Comparison of ENCODE assay signal across 9 cellular contexts in the genomic region with DNA sequence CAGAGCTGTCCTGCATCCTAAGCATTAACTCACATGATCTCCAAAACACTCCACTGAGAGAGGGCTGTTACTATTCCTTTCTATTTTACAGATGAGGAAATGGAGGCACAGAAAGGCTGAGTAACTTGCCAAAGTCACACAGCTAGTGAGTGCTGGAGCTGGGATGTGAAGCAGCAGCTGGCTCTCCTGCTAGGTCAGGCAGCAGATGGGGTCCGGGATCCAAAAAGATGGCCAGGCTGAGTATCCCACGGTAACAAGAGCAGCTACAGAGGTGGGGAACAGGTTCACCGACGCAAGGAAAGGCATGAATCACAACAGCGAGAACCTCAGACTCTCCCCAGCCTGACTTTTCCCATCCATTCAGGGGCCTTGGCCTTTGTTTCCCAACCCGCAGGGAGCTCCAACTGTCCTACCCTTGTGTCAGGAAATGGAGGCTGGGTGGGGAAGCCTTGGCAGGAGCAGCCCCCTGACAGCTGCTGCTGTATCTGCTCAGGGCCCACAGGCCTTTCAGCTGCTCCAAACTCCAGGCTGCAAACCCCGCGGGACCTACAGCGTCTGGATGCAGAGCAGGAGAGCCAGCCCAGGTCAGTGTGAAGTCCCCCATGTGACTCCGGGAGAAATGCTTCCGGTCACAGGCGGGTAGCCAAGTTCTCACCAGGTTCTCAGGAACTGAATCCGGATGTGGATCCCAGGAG. TPM values are rescaled to one million over a fixed set of nuclear protein-coding genes. Genes with fewer than 3 reads are reported as not detected.
DNase-seq lines count a peak whose midpoint lies in the region; ATAC-seq, FAIRE-seq and TF ChIP-seq lines count a peak whose summit lies in the region.
"Had no signal": no experiment of that assay in that cellular context is flagged by ENCODE, and none has a peak within 500 bp of the region (broad histone marks: within the 10 kb centered on the region; RNA-seq: fewer than 3 reads in every experiment).

No MANE protein-coding gene starts in this region.

- H3K27me3 ChIP-seq in mucosa of stomach (ENCODE audit: control insufficient read depth, insufficient read depth, low read length), result no peaks in the 10 kb centered on the region

- H3K9ac ChIP-seq in mucosa of stomach (ENCODE audit: low read length), result peak overlapping the region; percentile 32

- H3K9me3 ChIP-seq in A549 (no peaks in the 10 kb centered on the region), mucosa of stomach (ENCODE audit: control insufficient read depth, low read length) (no peaks in the 10 kb centered on the region)

- CTCF ChIA-PET in A549 (lab: Yijun Ruan, JAX), result interaction anchor here (0.9 to 10.9 kb wide), 5 partner anchors 9 to 129 kb away, joined by 3 to 98 read pairs (median 4); no protein-coding TSS in a partner anchor

- WGBS in A549 (ENCODE audit: missing lambda C conversion rate), result 85% methylated on average over 13 of the region's 13 CpGs

- FAIRE-seq in A549 (lab: Jason Lieb, UNC), result no peak

- H3K4me1 ChIP-seq in A549, result peaks cover 67% of the 10 kb centered on the region
- peaks cover 50% of the 10 kb centered on the region for H3K4me1 ChIP-seq in mucosa of stomach (ENCODE audit: control insufficient read depth, insufficient read depth, low read length)

- TF ChIP-seq EP300 in A549 (IDR thresholded peaks at IDR 0.05), result no peak

- no peak overlapping the region for H3K4me3 ChIP-seq in A549
- H3K4me3 ChIP-seq in mucosa of stomach (ENCODE audit: low read length), result no peak overlapping the region

- TF ChIP-seq RAD21 in A549 (conservative IDR thresholded peaks at IDR 0.05 in 1 of 2, IDR thresholded peaks at IDR 0.05 in 1 of 2), result no peak

- TF ChIP-seq POLR2A in A549 (IDR thresholded peaks at IDR 0.05; ENCODE audit: low read length), result no peak

- POLR2A ChIA-PET in A549 (lab: Yijun Ruan, JAX), result no interaction called here

- peak overlapping the region; percentile 48; the same call in 2 of the 3 replicates for H3K4me2 ChIP-seq in A549

- no peak for TF ChIP-seq CTCF in A549 (IDR thresholded peaks at IDR 0.05)

- no peaks in the 10 kb centered on the region for H3K36me3 ChIP-seq in mucosa of stomach (ENCODE audit: control insufficient read depth, insufficient read depth, low read length)

- H3K27ac ChIP-seq in A549, result peak overlapping the region; percentile 57 to 93

- no peak for DNase-seq in A549 (ENCODE audit: low read depth in 1 of 2, low spot score in 1 of 2)
- peak; percentile 73 for DNase-seq in NCI-H2171 treated with DMSO at 0.1 percent for 48 hours (lab: John Stamatoyannopoulos, UW)
- peak; percentile 43 for DNase-seq in ecto neural progenitor cell (ENCODE audit: low spot score)
- no peak for DNase-seq in HK-2 (ENCODE audit: unreplicated experiment)
- DNase-seq in DMS114 treated with DMSO at 0.1 percent for 48 hours (lab: John Stamatoyannopoulos, UW; ENCODE audit: unreplicated experiment), result no peak
- DNase-seq: NCI-H1105 had no signal

- no peak for ATAC-seq in A549
- ATAC-seq in GM21737 (IDR thresholded peaks at IDR 0.05; ENCODE audit: unreplicated experiment), result no peak
- ATAC-seq in HG03159 (IDR thresholded peaks at IDR 0.05; ENCODE audit: unreplicated experiment), result no peak

TF ChIP-seq in A549, 52 proteins besides CTCF, POLR2A, EP300 and RAD21:
- TF ChIP-seq FOSL2 (IDR thresholded peaks at IDR 0.05), result no peak
- no peak for TF ChIP-seq FOSL2 (CRISPR knock-in tag; IDR thresholded peaks at IDR 0.05)
- TF ChIP-seq HOXB5 (CRISPR knock-in tag; IDR thresholded peaks at IDR 0.05), result no peak
- no peak for TF ChIP-seq JUN (IDR thresholded peaks at IDR 0.05)
- TF ChIP-seq RARB (CRISPR knock-in tag; IDR thresholded peaks at IDR 0.05), result no peak
- no peak for TF ChIP-seq CHD4 (IDR thresholded peaks at IDR 0.05; ENCODE audit: borderline replicate concordance)
- no peak for TF ChIP-seq SMC3 (IDR thresholded peaks at IDR 0.05)
- TF ChIP-seq CBX8 (IDR thresholded peaks at IDR 0.05), result no peak
- TF ChIP-seq TP53 (CRISPR knock-in tag; IDR thresholded peaks at IDR 0.05), result no peak
- TF ChIP-seq RFX5 (IDR thresholded peaks at IDR 0.05), result no peak
- no peak for TF ChIP-seq ZSCAN20 (CRISPR knock-in tag; IDR thresholded peaks at IDR 0.05)
- TF ChIP-seq ESRRA (IDR thresholded peaks at IDR 0.05; ENCODE audit: borderline replicate concordance, low read length), result no peak
- TF ChIP-seq, protein P1, sequence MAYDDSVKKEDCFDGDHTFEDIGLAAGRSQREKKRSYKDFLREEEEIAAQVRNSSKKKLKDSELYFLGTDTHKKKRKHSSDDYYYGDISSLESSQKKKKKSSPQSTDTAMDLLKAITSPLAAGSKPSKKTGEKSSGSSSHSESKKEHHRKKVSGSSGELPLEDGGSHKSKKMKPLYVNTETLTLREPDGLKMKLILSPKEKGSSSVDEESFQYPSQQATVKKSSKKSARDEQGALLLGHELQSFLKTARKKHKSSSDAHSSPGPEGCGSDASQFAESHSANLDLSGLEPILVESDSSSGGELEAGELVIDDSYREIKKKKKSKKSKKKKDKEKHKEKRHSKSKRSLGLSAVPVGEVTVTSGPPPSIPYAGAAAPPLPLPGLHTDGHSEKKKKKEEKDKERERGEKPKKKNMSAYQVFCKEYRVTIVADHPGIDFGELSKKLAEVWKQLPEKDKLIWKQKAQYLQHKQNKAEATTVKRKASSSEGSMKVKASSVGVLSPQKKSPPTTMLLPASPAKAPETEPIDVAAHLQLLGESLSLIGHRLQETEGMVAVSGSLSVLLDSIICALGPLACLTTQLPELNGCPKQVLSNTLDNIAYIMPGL (CRISPR knock-in tag; IDR thresholded peaks at IDR 0.05; ENCODE audit: borderline replicate concordance), result no peak
- no peak for TF ChIP-seq CBX2 (IDR thresholded peaks at IDR 0.05; ENCODE audit: borderline replicate concordance, low read depth)
- TF ChIP-seq USF2 (IDR thresholded peaks at IDR 0.05), result no peak
- no peak for TF ChIP-seq MAZ (IDR thresholded peaks at IDR 0.05; ENCODE audit: borderline replicate concordance, low read depth, low read length)

RNA-seq across cellular contexts. Expression of gene DKK3, which starts 29.5 kb away (rescaled TPM):
- polyA plus RNA-seq in A549 (2011; rRNA removed) (18.4 and 22.8 TPM in 2 replicates), A549 (2017; fragmentation: RNase III; extraction: RNeasy Plus Mini Kit Qiagen cat#74134 plus additional on column Dnase treatment) (11.9 to 21.8 TPM (median 20.8 TPM) in 3 replicates)
- 6.0 and 6.2 TPM in 2 replicates for polyA plus RNA-seq in A549 (2012; cell fraction: cytosol; rRNA removed)
- 9.6 and 10.7 TPM in 2 replicates for polyA plus RNA-seq in A549 (2012; cell fraction: nucleus; rRNA removed)
- polyA minus RNA-seq in A549 (2011; rRNA and poly(A)+ RNA removed), result 12.0 and 14.5 TPM in 2 replicates

Comparison
In these comparisons a context has a peak if more than half of its experiments do, and no peak if none do; other contexts are left out.
1. DNase-seq: peak in NCI-H2171 treated with DMSO at 0.1 percent for 48 hours (single experiment) and ecto neural progenitor cell (single experiment); none in A549 (0 of 2), HK-2 (single experiment) and DMS114 treated with DMSO at 0.1 percent for 48 hours (single experiment).